Comparison of ENCODE assay signal across 15 cellular contexts in the genomic region with DNA sequence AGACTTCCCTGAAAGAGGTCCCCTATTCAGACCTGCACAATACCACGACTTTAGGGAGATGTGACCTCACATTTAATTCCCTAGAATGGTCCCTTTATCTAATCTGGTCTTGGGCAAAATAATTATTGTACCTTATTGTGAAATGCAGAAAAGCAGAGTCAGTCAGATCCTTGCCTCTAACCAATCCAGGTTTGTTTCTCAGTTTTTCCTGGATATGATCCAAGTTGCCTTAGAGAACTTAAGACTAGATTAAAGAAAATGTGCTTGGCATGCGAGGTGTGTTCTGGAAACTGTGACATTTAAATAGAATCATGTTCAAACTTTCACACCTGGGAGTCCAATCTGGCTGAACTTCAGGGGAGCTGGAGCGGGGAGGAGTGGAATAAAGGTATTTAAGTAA.
A peak's percentile ranks its signal among the peaks of the same experiment; 100 is the strongest.
DNase-seq lines count a peak whose midpoint lies in the region; ATAC-seq and TF ChIP-seq lines count a peak whose summit lies in the region.
"Had no signal": no experiment of that assay in that cellular context is flagged by ENCODE, and none has a peak within 500 bp of the region (broad histone marks: within the 10 kb centered on the region; RNA-seq: fewer than 3 reads in every experiment).

No MANE protein-coding gene starts in this region.

- in situ Hi-C loops in astrocyte of the spinal cord (cut with HindIII; ENCODE audit: low sequenced_read_pairs): no loop called here

- DNase-seq in NCI-H1105 treated with DMSO at 0.1 percent for 48 hours (lab: John Stamatoyannopoulos, UW): peak; percentile 22
- DNase-seq in NCI-H1105 (lab: John Stamatoyannopoulos, UW): no peak
- peak; percentile 31 for DNase-seq in astrocyte of the spinal cord (ENCODE audit: low read depth, low spot score)
- DNase-seq in fibroblast of pulmonary artery (ENCODE audit: low read depth): peak; percentile 9
- peak; percentile 39 for DNase-seq in retinal pigment epithelial cell (ENCODE audit: low read depth)
- DNase-seq in NK-92 (lab: John Stamatoyannopoulos, UW; ENCODE audit: unreplicated experiment): no peak
- DNase-seq: CD8-positive, alpha-beta memory T cell; GF-D8; NCI-H1092; NCI-H1694 treated with DMSO at 0.1 percent for 48 hours; NCI-H82; SJCRH30 had no signal

- ATAC-seq in HG02852 (IDR thresholded peaks at IDR 0.05; ENCODE audit: unreplicated experiment): no peak
- no peak for ATAC-seq in HG03108 (IDR thresholded peaks at IDR 0.05; ENCODE audit: unreplicated experiment)
- ATAC-seq: GM23338 had no signal

- H3K4me3 ChIP-seq in astrocyte of the spinal cord (ENCODE audit: low read depth, low read length) (no peak overlapping the region), fibroblast of pulmonary artery (replicated peaks; ENCODE audit: low read depth, low read length) (no peak overlapping the region), retinal pigment epithelial cell (ENCODE audit: low read length) (no peak overlapping the region)
- H3K4me3 ChIP-seq: GM23338, SJCRH30 had no signal

- no peak for TF ChIP-seq CTCF in astrocyte of the spinal cord (IDR thresholded peaks at IDR 0.05; ENCODE audit: low read depth, low read length)
- TF ChIP-seq CTCF in fibroblast of pulmonary artery (IDR thresholded peaks at IDR 0.05; ENCODE audit: low read length, missing control alignments): no peak
- no peak for TF ChIP-seq CTCF in retinal pigment epithelial cell (conservative IDR thresholded peaks at IDR 0.05; ENCODE audit: low read depth, low read length)

Comparison
In these comparisons a context has a peak if more than half of its experiments do, and no peak if none do; other contexts are left out.
1. DNase-seq: peak in NCI-H1105 treated with DMSO at 0.1 percent for 48 hours (single experiment), astrocyte of the spinal cord (single experiment), fibroblast of pulmonary artery (single experiment) and retinal pigment epithelial cell (single experiment); none in NCI-H1105 (single experiment) and NK-92 (single experiment).